Comparison of ENCODE assay signal across 1 cellular context in genomic region chr6:116369540-116370327, GRCh38.
TF ChIP-seq lines count a peak whose summit lies in the region.

No MANE protein-coding gene starts in this region.

TF ChIP-seq in GM12878, 131 proteins besides CTCF, POLR2A, EP300 and RAD21 (continued from another document):
- TF ChIP-seq NKRF (conservative IDR thresholded peaks at IDR 0.05), result no peak
- no peak for TF ChIP-seq ZZZ3 (IDR thresholded peaks at IDR 0.05; ENCODE audit: control insufficient read depth, insufficient read length, low read depth)
- TF ChIP-seq MTA2 (IDR thresholded peaks at IDR 0.05; ENCODE audit: low read depth), result no peak
- TF ChIP-seq CREM (IDR thresholded peaks at IDR 0.05; ENCODE audit: low read depth), result no peak
- no peak for TF ChIP-seq BCL3 (IDR thresholded peaks at IDR 0.05; ENCODE audit: borderline replicate concordance, insufficient read depth, low read depth, low read length, poor library complexity, severe bottlenecking)
- no peak for TF ChIP-seq ETV6 (conservative IDR thresholded peaks at IDR 0.05 in 1 of 2, IDR thresholded peaks at IDR 0.05 in 1 of 2; ENCODE audit: borderline replicate concordance in 1 of 2, low read depth in 1 of 2)
- no peak for TF ChIP-seq KAT2A (conservative IDR thresholded peaks at IDR 0.05; ENCODE audit: control insufficient read depth, low read depth, low read length)
- no peak for TF ChIP-seq CBX5 (IDR thresholded peaks at IDR 0.05; ENCODE audit: low read depth)
- TF ChIP-seq ATF2 (IDR thresholded peaks at IDR 0.05; ENCODE audit: low read length), result 0 out of 2 replicates have a peak, but pooled peaks have one; percentile 30
- TF ChIP-seq USF2 (IDR thresholded peaks at IDR 0.05; ENCODE audit: borderline replicate concordance, low read depth, low read length), result no peak
- peak; percentile 48 for TF ChIP-seq IKZF1 (conservative IDR thresholded peaks at IDR 0.05)
- TF ChIP-seq YY1 (IDR thresholded peaks at IDR 0.05; ENCODE audit: low read depth, low read length), result no peak
- TF ChIP-seq NR2F1 (conservative IDR thresholded peaks at IDR 0.05), result no peak
- peak; percentile 81 for TF ChIP-seq RUNX3 (IDR thresholded peaks at IDR 0.05; ENCODE audit: low read length)
- TF ChIP-seq BRCA1 (IDR thresholded peaks at IDR 0.05; ENCODE audit: low read depth, low read length), result no peak
- no peak for TF ChIP-seq RCOR1 (conservative IDR thresholded peaks at IDR 0.05; ENCODE audit: low read depth, low read length)
- TF ChIP-seq JUNB (IDR thresholded peaks at IDR 0.05), result no peak
- no peak; the same call in 1 of the 2 replicates for TF ChIP-seq DPF2 (IDR thresholded peaks at IDR 0.05)
- TF ChIP-seq ZBTB11 (CRISPR knock-in tag; IDR thresholded peaks at IDR 0.05), result no peak
- 0 out of 2 replicates have a peak, but pooled peaks have one; percentile 30 for TF ChIP-seq CBFB (IDR thresholded peaks at IDR 0.05; ENCODE audit: low read depth)
TF ChIP-seq in GM12878: peak in this region for 15.
